8 cellular contexts compared by ENCODE assay signal in genomic region chr2:222655406-222655747, GRCh38. TPM values are rescaled to one million over a fixed set of nuclear protein-coding genes. Genes with fewer than 3 reads are reported as not detected.
DNase-seq lines count a peak whose midpoint lies in the region; ATAC-seq and TF ChIP-seq lines count a peak whose summit lies in the region.

No MANE protein-coding gene starts in this region.

- no peaks in the 10 kb centered on the region for H3K9me3 Mint-ChIP-seq in central memory CD8-positive, alpha-beta T cell
- no peaks in the 10 kb centered on the region for H3K9me3 Mint-ChIP-seq in memory B cell

- no peak for TF ChIP-seq CTCF in vagina (IDR thresholded peaks at IDR 0.05)

- H3K27ac Mint-ChIP-seq in central memory CD8-positive, alpha-beta T cell (ENCODE audit: low read depth), result peak overlapping the region; percentile 97
- peak overlapping the region; percentile 100 for H3K27ac Mint-ChIP-seq in memory B cell

- no peaks in the 10 kb centered on the region for H3K27me3 ChIP-seq in vagina

- peaks cover 44% of the 10 kb centered on the region for H3K4me1 Mint-ChIP-seq in central memory CD8-positive, alpha-beta T cell
- peaks cover 30% of the 10 kb centered on the region for H3K4me1 Mint-ChIP-seq in memory B cell

- H3K27me3 Mint-ChIP-seq in central memory CD8-positive, alpha-beta T cell, result no peaks in the 10 kb centered on the region
- H3K27me3 Mint-ChIP-seq in memory B cell, result no peaks in the 10 kb centered on the region

- H3K4me1 ChIP-seq in vagina, result peaks cover 56% of the 10 kb centered on the region

- no peaks in the 10 kb centered on the region for H3K36me3 ChIP-seq in vagina

- H3K4me3 ChIP-seq in vagina, result peak overlapping the region; percentile 71 to 96

- intact Hi-C loops in Right ventricle myocardium superior (cut with DNase I) (no loop called here), Right ventricle myocardium inferior (cut with DNase I) (no loop called here), vagina (cut with DNase I) (no loop called here)

- peak overlapping the region; percentile 94 for H3K4me3 Mint-ChIP-seq in central memory CD8-positive, alpha-beta T cell
- H3K4me3 Mint-ChIP-seq in memory B cell, result peak overlapping the region; percentile 92

- no peak for TF ChIP-seq POLR2A in vagina (IDR thresholded peaks at IDR 0.05)

- peak overlapping the region; percentile 91 for H3K27ac ChIP-seq in vagina

- peak; percentile 4 for ATAC-seq in Right ventricle myocardium superior (ENCODE audit: poor library complexity)
- no peak for ATAC-seq in Right ventricle myocardium inferior
- ATAC-seq in HG03039 (IDR thresholded peaks at IDR 0.05; ENCODE audit: unreplicated experiment), result peak; percentile 3
- peak; percentile 20 for ATAC-seq in central memory CD8-positive, alpha-beta T cell (replicated peaks; ENCODE audit: extremely low read depth, poor library complexity, severe bottlenecking)
- ATAC-seq in memory B cell (ENCODE audit: low read depth), result peak; percentile 0

- H3K36me3 Mint-ChIP-seq in central memory CD8-positive, alpha-beta T cell (ENCODE audit: insufficient read depth), result peaks cover 16% of the 10 kb centered on the region
- H3K36me3 Mint-ChIP-seq in memory B cell, result peaks cover under 1% of the 10 kb centered on the region

- no peaks in the 10 kb centered on the region for H3K9me3 ChIP-seq in vagina

- DNase-seq in Right ventricle myocardium superior (no peak), Right ventricle myocardium inferior (ENCODE audit: missing footprints) (no peak), NOMO-1 treated with DMSO at 0.1 percent for 48 hours (lab: John Stamatoyannopoulos, UW; ENCODE audit: unreplicated experiment) (peak; percentile 43), memory B cell (ENCODE audit: low spot score in 2 of 2) (no peak), vagina (ENCODE audit: extremely low spot score in 2 of 2) (no peak)
- DNase-seq in central memory CD8-positive, alpha-beta T cell (ENCODE audit: low spot score in 2 of 2), result no peak
- DNase-seq in effector CD4-positive, alpha-beta T cell, result no peak

RNA-seq across cellular contexts. Expression of gene FARSB, which starts 0.5 kb away (rescaled TPM):
- total RNA-seq in Right ventricle myocardium superior, result 15.8 TPM
- total RNA-seq in Right ventricle myocardium inferior, result 19.0 TPM
- total RNA-seq in vagina, result 13.3 TPM

RNA-seq across cellular contexts. Expression of gene MOGAT1, which starts 16.1 kb away (rescaled TPM):
- total RNA-seq in Right ventricle myocardium superior (0.65 TPM), Right ventricle myocardium inferior (0.38 TPM), vagina (not detected)
